In genomic region chr3:186783731-186784515, GRCh38 we compare ENCODE assay signal across 8 cellular contexts. TPM values are rescaled to one million over a fixed set of nuclear protein-coding genes. Genes with fewer than 3 reads are reported as not detected.
DNase-seq lines count a peak whose midpoint lies in the region; ATAC-seq, FAIRE-seq and TF ChIP-seq lines count a peak whose summit lies in the region.

No MANE protein-coding gene starts in this region.

- peak overlapping the region; percentile 100 for H3K27ac ChIP-seq in keratinocyte (ENCODE audit: control insufficient read depth, insufficient read depth, low read length)

- H3K9me3 ChIP-seq in keratinocyte (ENCODE audit: control insufficient read depth, low read depth, low read length): no peaks in the 10 kb centered on the region

- H3K79me2 ChIP-seq in keratinocyte (ENCODE audit: control insufficient read depth, insufficient read depth, low read length): peaks cover 45% of the 10 kb centered on the region

- H3K36me3 Mint-ChIP-seq in central memory CD8-positive, alpha-beta T cell (ENCODE audit: insufficient read depth): peaks cover 66% of the 10 kb centered on the region

- no peaks in the 10 kb centered on the region for H3K9me3 Mint-ChIP-seq in central memory CD8-positive, alpha-beta T cell

- peak; percentile 69 for ATAC-seq in HG02885 (IDR thresholded peaks at IDR 0.05; ENCODE audit: poor library complexity, unreplicated experiment)
- peak; percentile 67 for ATAC-seq in central memory CD8-positive, alpha-beta T cell (replicated peaks; ENCODE audit: extremely low read depth, poor library complexity, severe bottlenecking)

- peak overlapping the region; percentile 100 for H3K27ac Mint-ChIP-seq in central memory CD8-positive, alpha-beta T cell (ENCODE audit: low read depth)

- peaks cover 62% of the 10 kb centered on the region for H3K4me1 Mint-ChIP-seq in central memory CD8-positive, alpha-beta T cell

- H3K4me3 ChIP-seq in keratinocyte (ENCODE audit: control insufficient read depth in 2 of 3, extremely low read depth in 1 of 3, insufficient read depth in 2 of 3, low read depth in 1 of 3, low read length in 3 of 3): peak overlapping the region; percentile 93 to 99 (median 98)

- no peak overlapping the region for H2AFZ ChIP-seq in keratinocyte (ENCODE audit: control insufficient read depth, low read length)

- H3K27me3 ChIP-seq in keratinocyte (ENCODE audit: control insufficient read depth, extremely low read depth, insufficient read depth, low read length): no peaks in the 10 kb centered on the region

- H3K27me3 Mint-ChIP-seq in central memory CD8-positive, alpha-beta T cell: no peaks in the 10 kb centered on the region

- peaks cover 39% of the 10 kb centered on the region for H4K20me1 ChIP-seq in keratinocyte (ENCODE audit: control insufficient read depth, extremely low read depth, insufficient read depth, low read length)

- H3K9ac ChIP-seq in keratinocyte (ENCODE audit: control insufficient read depth, extremely low read depth, insufficient read depth, low read length): peak overlapping the region; percentile 100

- H3K4me1 ChIP-seq in keratinocyte (ENCODE audit: control insufficient read depth, extremely low read depth, insufficient read depth, low read length): peaks cover 19% of the 10 kb centered on the region

- peaks cover 35 to 46% of the 10 kb centered on the region in 2 experiments for H3K36me3 ChIP-seq in keratinocyte (ENCODE audit: control insufficient read depth in 2 of 2, extremely low read depth in 1 of 2, insufficient read depth in 2 of 2, low read length in 2 of 2)

- peak overlapping the region; percentile 97 for H3K4me3 Mint-ChIP-seq in central memory CD8-positive, alpha-beta T cell

- H3K9me1 ChIP-seq in keratinocyte (ENCODE audit: control insufficient read depth, extremely low read depth, insufficient read depth, low read length): no peaks in the 10 kb centered on the region

- dilution Hi-C loops in keratinocyte (cut with MboI; ENCODE audit: extremely low pct_ligation_motif_present, low sequenced_read_pairs): no loop called here

- FAIRE-seq in keratinocyte (lab: Jason Lieb, UNC): no peak

- DNase-seq in DMS53 (lab: John Stamatoyannopoulos, UW): peak; percentile 82
- DNase-seq in DMS53 treated with DMSO at 0.1 percent for 48 hours (lab: John Stamatoyannopoulos, UW; ENCODE audit: unreplicated experiment): no peak
- peak; percentile 75 for DNase-seq in NCI-H2107 treated with DMSO at 0.1 percent for 48 hours (lab: John Stamatoyannopoulos, UW; ENCODE audit: unreplicated experiment)
- peak; percentile 56 for DNase-seq in activated CD4-positive, CD25-positive, alpha-beta regulatory T cell treated with anti-CD3 and anti-CD28 coated beads, Interleukin-2, amount 50 U/mL, for 16 hours (ENCODE audit: low read depth, low spot score)
- peak; percentile 73 to 76 for DNase-seq in central memory CD8-positive, alpha-beta T cell (ENCODE audit: low spot score in 2 of 2)
- DNase-seq in keratinocyte (ENCODE audit: low read depth, low spot score): no peak
- DNase-seq in stimulated activated CD4-positive, alpha-beta T cell treated with anti-CD3 and anti-CD28 coated beads, Interleukin-12 subunit alpha, Interleukin-12 subunit beta, amount 100 ng/mL, for 4 hours: peak; percentile 70

- no peak for TF ChIP-seq CTCF in keratinocyte (optimal IDR thresholded peaks at IDR 0.05 in 1 of 3, IDR thresholded peaks at IDR 0.05 in 1 of 3, conservative IDR thresholded peaks at IDR 0.05 in 1 of 3; ENCODE audit: extremely low read depth in 1 of 3, insufficient read depth in 2 of 3, low read length in 3 of 3)

- peak overlapping the region; percentile 88 for H3K4me2 ChIP-seq in keratinocyte (ENCODE audit: control insufficient read depth, extremely low read depth, insufficient read depth, low read depth, low read length)

RNA-seq across cellular contexts. Expression of gene EIF4A2, which starts 0.5 kb away (rescaled TPM):
- polyA plus RNA-seq in keratinocyte: 208 to 568 TPM (median 416 TPM) in 3 replicates
- polyA plus RNA-seq in keratinocyte (2011; ENCODE audit: low read depth): 372 TPM
- 180 and 268 TPM in 2 replicates for polyA plus RNA-seq in keratinocyte (2011; cell fraction: cytosol; rRNA removed)
- 553 and 969 TPM in 2 replicates for polyA plus RNA-seq in keratinocyte (2011; cell fraction: nucleus; rRNA removed)
- polyA plus RNA-seq in keratinocyte (2012; ENCODE audit: low replicate concordance): 143 and 560 TPM in 2 replicates
- polyA minus RNA-seq in keratinocyte: 56.3 to 311 TPM (median 141 TPM) in 3 replicates
- 79.4 TPM for polyA minus RNA-seq in keratinocyte (2011; cell fraction: cytosol; rRNA and poly(A)+ RNA removed)
- polyA minus RNA-seq in keratinocyte (2011; cell fraction: nucleus; rRNA and poly(A)+ RNA removed): 212 and 350 TPM in 2 replicates

RNA-seq across cellular contexts. Expression of gene RFC4, which starts 22.4 kb away (rescaled TPM):
- polyA plus RNA-seq in keratinocyte: 8.1 to 22.8 TPM (median 19.7 TPM) in 3 replicates
- 10.3 TPM for polyA plus RNA-seq in keratinocyte (2011; ENCODE audit: low read depth)
- 9.1 and 12.3 TPM in 2 replicates for polyA plus RNA-seq in keratinocyte (2011; cell fraction: cytosol; rRNA removed)
- 15.4 and 24.0 TPM in 2 replicates for polyA plus RNA-seq in keratinocyte (2011; cell fraction: nucleus; rRNA removed)
- 13.8 and 22.8 TPM in 2 replicates for polyA plus RNA-seq in keratinocyte (2012; ENCODE audit: low replicate concordance)
- polyA minus RNA-seq in keratinocyte: 1.9 to 9.9 TPM (median 6.5 TPM) in 3 replicates
- polyA minus RNA-seq in keratinocyte (2011; cell fraction: cytosol; rRNA and poly(A)+ RNA removed): 3.1 TPM
- polyA minus RNA-seq in keratinocyte (2011; cell fraction: nucleus; rRNA and poly(A)+ RNA removed): 2.2 and 4.3 TPM in 2 replicates

RNA-seq across cellular contexts. Expression of gene ADIPOQ, which starts 58.6 kb away (rescaled TPM):
- not detected in 3 replicates for polyA plus RNA-seq in keratinocyte
- not detected for polyA plus RNA-seq in keratinocyte (2011; ENCODE audit: low read depth)
- polyA plus RNA-seq in keratinocyte (2011; cell fraction: cytosol; rRNA removed): not detected in 2 replicates
- polyA plus RNA-seq in keratinocyte (2011; cell fraction: nucleus; rRNA removed): not detected in 2 replicates
- polyA plus RNA-seq in keratinocyte (2012; ENCODE audit: low replicate concordance): not detected in 2 replicates
- not detected in 3 replicates for polyA minus RNA-seq in keratinocyte
- not detected for polyA minus RNA-seq in keratinocyte (2011; cell fraction: cytosol; rRNA and poly(A)+ RNA removed)
- not detected in 2 replicates for polyA minus RNA-seq in keratinocyte (2011; cell fraction: nucleus; rRNA and poly(A)+ RNA removed)

Comparison
In these comparisons a context has a peak if more than half of its experiments do, and no peak if none do; other contexts are left out.
1. DNase-seq: peak in DMS53 (single experiment), NCI-H2107 treated with DMSO at 0.1 percent for 48 hours (single experiment), activated CD4-positive, CD25-positive, alpha-beta regulatory T cell treated with anti-CD3 and anti-CD28 coated beads, Interleukin-2, amount 50 U/mL, for 16 hours (single experiment), central memory CD8-positive, alpha-beta T cell (2 of 2) and stimulated activated CD4-positive, alpha-beta T cell treated with anti-CD3 and anti-CD28 coated beads, Interleukin-12 subunit alpha, Interleukin-12 subunit beta, amount 100 ng/mL, for 4 hours (single experiment); none in DMS53 treated with DMSO at 0.1 percent for 48 hours (single experiment) and keratinocyte (single experiment).